ENCODE assay signal across 22 cellular contexts in the genomic region with DNA sequence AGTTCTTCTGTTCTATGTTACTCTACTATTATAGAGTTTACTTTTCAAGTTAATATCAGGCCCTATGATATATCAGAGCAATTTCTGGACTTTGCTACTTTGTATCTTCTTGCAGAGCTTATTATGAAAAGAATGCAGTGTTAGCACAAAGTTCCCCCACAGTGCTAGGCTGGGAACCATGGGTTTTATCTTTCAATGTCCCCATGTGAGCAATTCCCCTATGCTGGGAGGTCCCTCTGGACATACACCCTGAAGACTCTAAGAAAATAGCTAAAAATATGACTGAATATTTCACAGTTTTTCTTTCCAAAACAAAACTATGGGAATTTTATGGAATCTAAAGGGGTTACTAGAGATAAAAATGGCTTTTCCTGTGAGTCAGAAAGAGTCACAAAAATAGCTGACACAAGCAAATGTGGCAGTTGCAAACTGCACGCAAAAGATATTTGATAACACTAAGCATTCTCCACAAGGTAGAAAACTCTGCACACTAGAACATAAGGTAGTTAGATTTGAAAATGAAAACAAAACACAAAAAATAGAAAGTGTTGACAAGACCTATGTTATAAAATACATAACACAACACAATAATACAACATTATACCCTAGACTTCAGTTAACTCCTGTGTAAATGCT.
"Had no signal": no experiment of that assay in that cellular context is flagged by ENCODE, and none has a peak within 500 bp of the region (broad histone marks: within the 10 kb centered on the region; RNA-seq: fewer than 3 reads in every experiment).

No MANE protein-coding gene starts in this region.

- H3K9me3 ChIP-seq: colonic mucosa, gastrocnemius medialis, transverse colon had no signal

- H3K4me1 ChIP-seq: colonic mucosa, gastrocnemius medialis, parathyroid adenoma, transverse colon had no signal

- H3K27me3 ChIP-seq: cardiac muscle cell, colonic mucosa, gastrocnemius medialis, transverse colon had no signal

- H3K27ac ChIP-seq: cardiac muscle cell, colonic mucosa, gastrocnemius medialis, parathyroid adenoma, transverse colon had no signal

- H3K9ac ChIP-seq: parathyroid adenoma had no signal

- DNase-seq: activated CD4-positive, alpha-beta T cell treated with anti-CD3 and anti-CD28 coated beads for 4 hours; activated CD4-positive, alpha-beta T cell treated with anti-CD3 and anti-CD28 coated beads, Interleukin-2, amount 50 U/mL, for 48 hours; activated CD8-positive, alpha-beta memory T cell treated with anti-CD3 and anti-CD28 coated beads for 24 hours; activated gamma-delta T cell; activated naive CD4-positive, alpha-beta T cell treated with anti-CD3 and anti-CD28 coated beads, Interleukin-2, amount 50 U/mL, for 16 hours; amniotic stem cell; cerebellar nuclear complex; colonic mucosa; effector memory CD4-positive, alpha-beta T cell; erythroblast; gastrocnemius medialis; glutamatergic neuron; left cardiac atrium; naive B cell; nucleus accumbens; right cardiac atrium; stimulated activated CD4-positive, alpha-beta T cell treated with anti-CD3 and anti-CD28 coated beads, Interleukin-2, amount 100 ng/mL, for 48 hours; stimulated activated naive CD4-positive, alpha-beta T cell treated with Interleukin-2 at 50 U/mL for 16 hours; T-helper 2 cell; transverse colon had no signal

- H3K36me3 ChIP-seq: cardiac muscle cell, colonic mucosa, gastrocnemius medialis, transverse colon had no signal

- H3K79me2 ChIP-seq: parathyroid adenoma had no signal

- H2AFZ ChIP-seq: parathyroid adenoma had no signal

- H3K4me3 ChIP-seq: cardiac muscle cell, colonic mucosa, gastrocnemius medialis, transverse colon had no signal

- ATAC-seq: gastrocnemius medialis, left cardiac atrium, right cardiac atrium had no signal
